Comparison of ENCODE assay signal across 1 cellular context in the genomic region with DNA sequence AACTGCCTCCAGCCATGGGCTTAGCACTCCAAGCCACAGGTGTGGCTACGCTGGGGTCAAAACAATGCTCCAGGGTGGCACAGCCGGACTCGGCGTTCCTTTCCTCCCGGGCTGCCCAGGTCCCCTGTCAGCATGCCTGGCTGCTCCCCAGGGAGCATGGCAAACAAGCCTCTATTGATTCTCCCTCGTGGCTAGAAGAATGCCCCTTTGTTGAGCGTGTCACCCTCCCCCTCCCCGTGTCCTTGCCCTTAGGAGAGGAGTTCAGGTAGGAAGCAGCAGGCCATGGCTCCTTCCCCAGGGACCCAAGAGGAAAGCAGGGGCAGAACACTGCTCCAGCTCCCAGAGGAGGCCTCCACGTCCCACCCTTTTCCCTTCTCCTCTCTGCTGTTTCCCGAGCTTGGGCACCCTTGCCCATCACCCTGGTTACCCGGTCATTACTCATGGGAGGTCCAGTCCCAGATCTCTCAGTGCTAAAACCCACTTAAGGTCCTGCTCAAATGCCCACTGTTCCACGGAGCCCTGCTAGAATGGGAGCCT.
TF ChIP-seq lines count a peak whose summit lies in the region.

No MANE protein-coding gene starts in this region.

TF ChIP-seq in liver, 16 proteins besides CTCF, POLR2A, EP300 and RAD21 (continued from another document):
- TF ChIP-seq, protein P1, sequence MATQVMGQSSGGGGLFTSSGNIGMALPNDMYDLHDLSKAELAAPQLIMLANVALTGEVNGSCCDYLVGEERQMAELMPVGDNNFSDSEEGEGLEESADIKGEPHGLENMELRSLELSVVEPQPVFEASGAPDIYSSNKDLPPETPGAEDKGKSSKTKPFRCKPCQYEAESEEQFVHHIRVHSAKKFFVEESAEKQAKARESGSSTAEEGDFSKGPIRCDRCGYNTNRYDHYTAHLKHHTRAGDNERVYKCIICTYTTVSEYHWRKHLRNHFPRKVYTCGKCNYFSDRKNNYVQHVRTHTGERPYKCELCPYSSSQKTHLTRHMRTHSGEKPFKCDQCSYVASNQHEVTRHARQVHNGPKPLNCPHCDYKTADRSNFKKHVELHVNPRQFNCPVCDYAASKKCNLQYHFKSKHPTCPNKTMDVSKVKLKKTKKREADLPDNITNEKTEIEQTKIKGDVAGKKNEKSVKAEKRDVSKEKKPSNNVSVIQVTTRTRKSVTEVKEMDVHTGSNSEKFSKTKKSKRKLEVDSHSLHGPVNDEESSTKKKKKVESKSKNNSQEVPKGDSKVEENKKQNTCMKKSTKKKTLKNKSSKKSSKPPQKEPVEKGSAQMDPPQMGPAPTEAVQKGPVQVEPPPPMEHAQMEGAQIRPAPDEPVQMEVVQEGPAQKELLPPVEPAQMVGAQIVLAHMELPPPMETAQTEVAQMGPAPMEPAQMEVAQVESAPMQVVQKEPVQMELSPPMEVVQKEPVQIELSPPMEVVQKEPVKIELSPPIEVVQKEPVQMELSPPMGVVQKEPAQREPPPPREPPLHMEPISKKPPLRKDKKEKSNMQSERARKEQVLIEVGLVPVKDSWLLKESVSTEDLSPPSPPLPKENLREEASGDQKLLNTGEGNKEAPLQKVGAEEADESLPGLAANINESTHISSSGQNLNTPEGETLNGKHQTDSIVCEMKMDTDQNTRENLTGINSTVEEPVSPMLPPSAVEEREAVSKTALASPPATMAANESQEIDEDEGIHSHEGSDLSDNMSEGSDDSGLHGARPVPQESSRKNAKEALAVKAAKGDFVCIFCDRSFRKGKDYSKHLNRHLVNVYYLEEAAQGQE (IDR thresholded peaks at IDR 0.05), result peak; percentile 21
- no peak for TF ChIP-seq EGR1 (IDR thresholded peaks at IDR 0.05; ENCODE audit: low read depth in 2 of 2)
- TF ChIP-seq YY1 (IDR thresholded peaks at IDR 0.05), result peak; percentile 41
- TF ChIP-seq TAF1 (conservative IDR thresholded peaks at IDR 0.05), result no peak
- TF ChIP-seq ATF3 (IDR thresholded peaks at IDR 0.05), result no peak
- no peak for TF ChIP-seq NR2F2 (IDR thresholded peaks at IDR 0.05)
- peak; percentile 56 for TF ChIP-seq SP1 (IDR thresholded peaks at IDR 0.05)
